In genomic region chr5:169106906-169107305, GRCh38 we compare ENCODE assay signal across 19 cellular contexts.
DNase-seq lines count a peak whose midpoint lies in the region; ATAC-seq and TF ChIP-seq lines count a peak whose summit lies in the region.
"Had no signal": no experiment of that assay in that cellular context is flagged by ENCODE, and none has a peak within 500 bp of the region (broad histone marks: within the 10 kb centered on the region; RNA-seq: fewer than 3 reads in every experiment).

No MANE protein-coding gene starts in this region.

- peak overlapping the region; percentile 74 for H3K27ac Mint-ChIP-seq in chondrocyte (ENCODE audit: unreplicated experiment)
- H3K27ac Mint-ChIP-seq in activated naive CD4-positive, alpha-beta T cell treated with anti-CD3 and anti-CD28 coated beads, Interleukin-2, amount 50 U/mL, for 72 hours: no peak overlapping the region
- H3K27ac Mint-ChIP-seq: CD8-positive, alpha-beta T cell had no signal

- H3K27ac ChIP-seq in osteoblast (ENCODE audit: low read depth, low read length): no peak overlapping the region
- H3K27ac ChIP-seq: RWPE1 had no signal

- peaks cover 28% of the 10 kb centered on the region for H3K4me1 Mint-ChIP-seq in chondrocyte (ENCODE audit: low read depth)

- no peak overlapping the region for H3K4me3 Mint-ChIP-seq in chondrocyte (ENCODE audit: unreplicated experiment)
- H3K4me3 Mint-ChIP-seq: CD8-positive, alpha-beta T cell had no signal

- H3K79me2 ChIP-seq in osteoblast (ENCODE audit: insufficient read depth, low read length): no peaks in the 10 kb centered on the region

- H3K9me3 ChIP-seq in osteoblast (ENCODE audit: low read depth, low read length): no peaks in the 10 kb centered on the region

- H3K9me3 Mint-ChIP-seq in chondrocyte (ENCODE audit: low read depth): peaks cover 4% of the 10 kb centered on the region
- H3K9me3 Mint-ChIP-seq in activated naive CD4-positive, alpha-beta T cell treated with anti-CD3 and anti-CD28 coated beads, Interleukin-2, amount 50 U/mL, for 72 hours: peaks cover 3 to 14% of the 10 kb centered on the region in 2 donors

- no peaks in the 10 kb centered on the region for H3K27me3 Mint-ChIP-seq in chondrocyte (ENCODE audit: low read depth)

- H3K4me2 ChIP-seq in osteoblast (ENCODE audit: insufficient read depth, low read length): peak overlapping the region; percentile 9

- no peak for ATAC-seq in activated naive CD4-positive, alpha-beta T cell treated with anti-CD3 and anti-CD28 coated beads, Interleukin-2, amount 50 U/mL, for 72 hours
- ATAC-seq: CD8-positive, alpha-beta T cell had no signal

- peaks cover 2% of the 10 kb centered on the region for H4K20me1 ChIP-seq in osteoblast (ENCODE audit: insufficient read depth, low read length)

- peak; percentile 1 for DNase-seq in NCI-H510A treated with DMSO at 0.1 percent for 48 hours (lab: John Stamatoyannopoulos, UW)
- no peak for DNase-seq in NCI-H510A (lab: John Stamatoyannopoulos, UW)
- DNase-seq in chondrocyte (ENCODE audit: low spot score): no peak
- DNase-seq in osteoblast (ENCODE audit: insufficient read length, low spot score, missing footprints): no peak
- no peak for DNase-seq in DMS53 treated with DMSO at 0.1 percent for 48 hours (lab: John Stamatoyannopoulos, UW; ENCODE audit: unreplicated experiment)
- no peak for DNase-seq in activated naive CD4-positive, alpha-beta T cell treated with anti-CD3 and anti-CD28 coated beads, Interleukin-2, amount 50 U/mL, for 72 hours (ENCODE audit: low spot score in 2 of 2)
- DNase-seq in NCI-H748 treated with DMSO at 0.1 percent for 48 hours (lab: John Stamatoyannopoulos, UW): no peak
- DNase-seq: 8988T; CD8-positive, alpha-beta T cell; GF-D8; GOT3; Karpas-422; MV-4-11; NCI-H1694; NCI-H2081; NCI-H446; NK-92 treated with Interleukin-12 subunit alpha and Interleukin-12 subunit beta, amount 100 ng/mL, for 24 hours; SHP77 treated with DMSO at 0.1 percent for 48 hours had no signal

- no peak overlapping the region for H2AFZ ChIP-seq in osteoblast (ENCODE audit: low read length)

- H3K27me3 ChIP-seq in osteoblast (ENCODE audit: insufficient read depth, low read length): no peaks in the 10 kb centered on the region

- H3K4me3 ChIP-seq in osteoblast (ENCODE audit: insufficient read depth, low read length): no peak overlapping the region

- H3K36me3 ChIP-seq in osteoblast (ENCODE audit: insufficient read depth, low read length): no peaks in the 10 kb centered on the region

- peaks cover 16% of the 10 kb centered on the region for H3K36me3 Mint-ChIP-seq in chondrocyte (ENCODE audit: low read depth)
- peaks cover 0 to 6% of the 10 kb centered on the region in 2 donors for H3K36me3 Mint-ChIP-seq in activated naive CD4-positive, alpha-beta T cell treated with anti-CD3 and anti-CD28 coated beads, Interleukin-2, amount 50 U/mL, for 72 hours
- H3K36me3 Mint-ChIP-seq: CD8-positive, alpha-beta T cell had no signal

- peaks cover 13% of the 10 kb centered on the region for H3K4me1 ChIP-seq in osteoblast (ENCODE audit: insufficient read depth, low read length)

- TF ChIP-seq CTCF in chondrocyte (IDR thresholded peaks at IDR 0.05): no peak
- no peak for TF ChIP-seq CTCF in osteoblast (IDR thresholded peaks at IDR 0.05; ENCODE audit: extremely low read depth, low read depth, low read length)
